Comparison of ENCODE assay signal across 8 cellular contexts in genomic region chr4:41215969-41216293, GRCh38. TPM values are rescaled to one million over a fixed set of nuclear protein-coding genes. Genes with fewer than 3 reads are reported as not detected.
DNase-seq lines count a peak whose midpoint lies in the region; TF ChIP-seq lines count a peak whose summit lies in the region.

No MANE protein-coding gene starts in this region.

- H3K27ac Mint-ChIP-seq in activated T-cell treated with anti-CD3 and anti-CD28 coated beads, Interleukin-2, amount 50 U/mL, for 24 hours: peak overlapping the region; percentile 71

- intact Hi-C loops in adrenal gland (cut with DNase I): loop anchor here in 1 of 2 donors (2.0 kb wide), 1 partner anchor 239 kb away; no protein-coding TSS in a partner anchor

- TF ChIP-seq RAD21 in liver (IDR thresholded peaks at IDR 0.05): no peak

- H3K36me3 ChIP-seq in adrenal gland (replicated peaks in 1 of 2) (no peaks in the 10 kb centered on the region), liver (ENCODE audit: control insufficient read depth in 4 of 4, insufficient read depth in 3 of 4, low read depth in 1 of 4, low read length in 3 of 4) (peaks cover 0 to 1% (median 0%) of the 10 kb centered on the region in 4 donors), tibial nerve (no peaks in the 10 kb centered on the region)

- H3K9ac ChIP-seq in liver (ENCODE audit: low read depth in 1 of 2, low read length in 2 of 2): peak overlapping the region; percentile 95

- peak overlapping the region; percentile 75 for H3K4me3 Mint-ChIP-seq in activated T-cell treated with anti-CD3 and anti-CD28 coated beads, Interleukin-2, amount 50 U/mL, for 24 hours

- DNase-seq in activated T-cell treated with anti-CD3 and anti-CD28 coated beads, Interleukin-2, amount 50 U/mL, for 24 hours: no peak
- no peak for DNase-seq in activated T-cell treated with anti-CD3 and anti-CD28 coated beads, Interleukin-2, amount 50 U/mL, for 1 hour
- DNase-seq in adrenal gland: peak in 1 of 7 donors; percentile 57
- no peak for DNase-seq in tibial nerve (ENCODE audit: low spot score in 2 of 2)
- no peak for DNase-seq in iPS-NIHi7 (ENCODE audit: extremely low spot score)
- no peak for DNase-seq in retina
- DNase-seq in NCI-H526 (lab: John Stamatoyannopoulos, UW): no peak

- peaks cover 74% of the 10 kb centered on the region for H3K27me3 Mint-ChIP-seq in activated T-cell treated with anti-CD3 and anti-CD28 coated beads, Interleukin-2, amount 50 U/mL, for 24 hours

- H3K9me3 Mint-ChIP-seq in activated T-cell treated with anti-CD3 and anti-CD28 coated beads, Interleukin-2, amount 50 U/mL, for 24 hours: no peaks in the 10 kb centered on the region

- H3K4me3 ChIP-seq in adrenal gland: peak overlapping the region in 3 of 4 donors; percentile 18 to 51 (median 46)
- H3K4me3 ChIP-seq in liver (ENCODE audit: low read depth in 1 of 3, low read length in 3 of 3): peak overlapping the region; percentile 52 to 91 (median 78)
- peak overlapping the region; percentile 48 to 68 (median 58) for H3K4me3 ChIP-seq in tibial nerve

- H3K27me3 ChIP-seq in adrenal gland (no peaks in the 10 kb centered on the region), liver (ENCODE audit: control insufficient read depth in 4 of 4, insufficient read depth in 4 of 4, low read length in 3 of 4) (no peaks in the 10 kb centered on the region), tibial nerve (no peaks in the 10 kb centered on the region)

- no peaks in the 10 kb centered on the region for H3K36me3 Mint-ChIP-seq in activated T-cell treated with anti-CD3 and anti-CD28 coated beads, Interleukin-2, amount 50 U/mL, for 24 hours (ENCODE audit: low read depth)

- TF ChIP-seq CTCF in adrenal gland (IDR thresholded peaks at IDR 0.05) (no peak), liver (IDR thresholded peaks at IDR 0.05; ENCODE audit: low read depth, low read length, missing input control) (no peak), tibial nerve (IDR thresholded peaks at IDR 0.05) (no peak)

- H3K4me1 ChIP-seq in adrenal gland (replicated peaks in 1 of 2) (peaks cover 4 to 30% of the 10 kb centered on the region in 2 donors), liver (ENCODE audit: control insufficient read depth in 4 of 4, insufficient read depth in 4 of 4, low read length in 3 of 4) (peaks cover 0 to 30% (median 24%) of the 10 kb centered on the region in 4 donors), tibial nerve (peaks cover 0 to 48% (median 12%) of the 10 kb centered on the region in 4 donors)

- H3K9me3 ChIP-seq in adrenal gland (replicated peaks in 1 of 3): no peaks in the 10 kb centered on the region
- H3K9me3 ChIP-seq in liver (ENCODE audit: control insufficient read depth in 4 of 4, low read length in 3 of 4): no peaks in the 10 kb centered on the region
- H3K9me3 ChIP-seq in tibial nerve: no peaks in the 10 kb centered on the region

- 7 to 20% (median 14%) methylated on average over 3 to 8 of the region's 8 CpGs; no CpG with 5 or more reads in 1 of the 4 donors for whole genome bisulfite sequencing in adrenal gland, 4 donors
- WGBS in liver: 10% methylated on average over 8 of the region's 8 CpGs
- WGBS in tibial nerve, 2 donors: 22 to 38% methylated on average over 8 of the region's 8 CpGs

- H3K27ac ChIP-seq in adrenal gland (peak overlapping the region in 3 of 5 donors; percentile 65 to 90 (median 89)), liver (ENCODE audit: low read depth in 1 of 2, low read length in 2 of 2) (peak overlapping the region; percentile 82 to 91), tibial nerve (peak overlapping the region; percentile 59 to 90 (median 82))

- H3K4me1 Mint-ChIP-seq in activated T-cell treated with anti-CD3 and anti-CD28 coated beads, Interleukin-2, amount 50 U/mL, for 24 hours (ENCODE audit: low read depth): peaks cover 28% of the 10 kb centered on the region

- TF ChIP-seq EP300 in tibial nerve (IDR thresholded peaks at IDR 0.05): no peak

- no peak for TF ChIP-seq POLR2A in adrenal gland (IDR thresholded peaks at IDR 0.05)
- TF ChIP-seq POLR2A in tibial nerve (IDR thresholded peaks at IDR 0.05): no peak

TF ChIP-seq in liver, 16 proteins besides CTCF, POLR2A, EP300 and RAD21:
- TF ChIP-seq YY1 (IDR thresholded peaks at IDR 0.05) (no peak), JUND (IDR thresholded peaks at IDR 0.05) (no peak), ZBTB33 (IDR thresholded peaks at IDR 0.05) (no peak), ATF3 (IDR thresholded peaks at IDR 0.05) (no peak), MAX (IDR thresholded peaks at IDR 0.05) (no peak), NR2F2 (IDR thresholded peaks at IDR 0.05) (no peak), FOXA2 (IDR thresholded peaks at IDR 0.05) (no peak), RXRA (IDR thresholded peaks at IDR 0.05) (no peak), HNF4A (conservative IDR thresholded peaks at IDR 0.05) (no peak), TAF1 (conservative IDR thresholded peaks at IDR 0.05) (no peak), HNF4G (IDR thresholded peaks at IDR 0.05) (no peak), EGR1 (IDR thresholded peaks at IDR 0.05; ENCODE audit: low read depth in 2 of 2) (no peak), FOXA1 (IDR thresholded peaks at IDR 0.05) (no peak), GABPA (IDR thresholded peaks at IDR 0.05 in 1 of 2, conservative IDR thresholded peaks at IDR 0.05 in 1 of 2) (no peak), SP1 (IDR thresholded peaks at IDR 0.05) (no peak)

RNA-seq across cellular contexts. Expression of gene APBB2, which starts 1.6 kb away (rescaled TPM):
- total RNA-seq in adrenal gland (100 to 1,000 TPM in 2 of 8 donors, 10 to 100 TPM in 6; 29.9 to 135 (median 45.3) TPM), liver (10 to 100 TPM in 1 of 2 donors, 1 to 10 TPM in 1; 8.8 to 31.5 TPM), tibial nerve (100 to 1,000 TPM; 139 to 248 (median 203) TPM)
- polyA plus RNA-seq in adrenal gland (10 to 100 TPM; 12.4 to 19.3 (median 17.2) TPM), liver (10 to 100 TPM in 1 of 2 donors, 1 to 10 TPM in 1; 4.8 to 13.5 TPM)

RNA-seq across cellular contexts. Expression of gene UCHL1, which starts 40.8 kb away (rescaled TPM):
- total RNA-seq in adrenal gland (100 to 1,000 TPM in 1 of 8 donors, 10 to 100 TPM in 7; 12.1 to 509 (median 52.0) TPM), liver (under 1 TPM; 0.51 to 0.75 TPM), tibial nerve (100 to 1,000 TPM in 1 of 4 donors, 10 to 100 TPM in 3; 55.9 to 204 (median 71.5) TPM)
- polyA plus RNA-seq in adrenal gland (100 to 1,000 TPM in 2 of 3 donors, 10 to 100 TPM in 1; 87.6 to 175 (median 145) TPM), liver (1 to 10 TPM in 1 of 2 donors, under 1 TPM in 1; 0.65 to 2.6 TPM)

Comparison
In these comparisons a context has a peak if more than half of its experiments do, and no peak if none do; other contexts are left out.
1. RNA of gene UCHL1, which starts 40.8 kb away (total RNA-seq): 55.9 to 204 TPM in tibial nerve and 12.1 to 509 TPM in adrenal gland; 0.51 to 0.75 TPM in liver; every median in the first group is over 4 times any median in the second.
2. Peak in every context shown above with its lines, with median percentiles within 50 percentile points of each other: H3K27ac ChIP-seq and H3K4me3 ChIP-seq.